7 cellular contexts compared by ENCODE assay signal in the genomic region with DNA sequence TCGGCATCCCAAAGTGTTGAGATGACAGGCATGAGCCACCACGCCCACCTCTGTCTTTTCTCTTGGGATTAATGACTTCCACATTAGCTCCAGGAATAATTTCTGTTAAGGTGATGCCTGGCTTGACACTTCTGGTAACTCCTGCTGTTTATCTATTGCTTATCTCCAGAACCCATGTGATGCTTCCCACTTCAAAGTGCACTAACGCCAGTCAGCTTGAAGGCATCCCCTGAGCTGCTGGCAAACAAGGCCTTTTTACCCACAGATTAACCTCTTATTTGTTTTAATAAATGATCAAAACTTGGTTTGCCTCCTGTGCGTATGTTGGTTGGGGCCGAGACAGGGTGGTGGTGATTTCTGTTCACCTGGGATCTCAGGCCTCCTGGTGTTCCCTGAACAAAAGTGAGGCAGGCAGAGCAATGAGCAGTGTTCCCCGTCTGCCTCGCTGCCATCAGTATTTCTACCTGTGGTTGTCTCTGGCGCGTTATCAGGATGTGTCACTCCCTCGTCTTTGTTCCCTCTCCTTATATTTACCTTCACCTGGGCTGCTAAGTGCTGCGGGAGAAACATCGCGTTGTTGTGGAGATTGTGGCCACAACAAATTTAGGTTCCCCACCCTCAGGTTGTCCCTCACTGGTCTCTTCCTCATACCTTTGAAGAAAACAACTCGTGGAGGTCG. TPM values are rescaled to one million over a fixed set of nuclear protein-coding genes. Genes with fewer than 3 reads are reported as not detected.
A peak's percentile ranks its signal among the peaks of the same experiment; 100 is the strongest.
DNase-seq lines count a peak whose midpoint lies in the region; ATAC-seq, FAIRE-seq and TF ChIP-seq lines count a peak whose summit lies in the region.
"Not testable (repeated sequence)": the region's sequence is repeated elsewhere in the genome, so short reads cannot be mapped to it uniquely, and the experiment has no call there.

No MANE protein-coding gene starts in this region.

- peaks cover 14 to 23% of the 10 kb centered on the region in 2 experiments; a peak in 4 of 5 replicates for H3K27me3 ChIP-seq in K562 (ENCODE audit: control insufficient read depth in 2 of 2, insufficient read depth in 2 of 2, low read length in 2 of 2)
- H3K27me3 ChIP-seq in foreskin keratinocyte; lower lobe of right lung (ENCODE audit: low read depth); prostate gland (replicated peaks; ENCODE audit: insufficient read depth): not testable (repeated sequence)

- TF ChIP-seq EP300 in K562 (IDR thresholded peaks at IDR 0.05; ENCODE audit: low read length): not testable (repeated sequence)

- H3K36me3 ChIP-seq in K562 (ENCODE audit: control insufficient read depth, insufficient read depth, low read length); lower lobe of right lung; prostate gland: not testable (repeated sequence)

- not testable (repeated sequence) for TF ChIP-seq CTCF in RWPE1 (conservative IDR thresholded peaks at IDR 0.05; ENCODE audit: low read depth); K562 (IDR thresholded peaks at IDR 0.05 in 2 of 3, conservative IDR thresholded peaks at IDR 0.05 in 1 of 3; ENCODE audit: insufficient read depth in 2 of 3, low read depth in 1 of 3, low read length in 3 of 3); foreskin keratinocyte (conservative IDR thresholded peaks at IDR 0.05); lower lobe of right lung (IDR thresholded peaks at IDR 0.05); prostate gland (IDR thresholded peaks at IDR 0.05)

- H3K4me3 ChIP-seq in K562, lower lobe of right lung, prostate gland: not testable (repeated sequence)

- H2AFZ ChIP-seq in K562 (ENCODE audit: low read depth, low read length): not testable (repeated sequence)

- not testable (repeated sequence) for H3K79me2 ChIP-seq in K562 (ENCODE audit: control insufficient read depth, insufficient read depth, low read length)

- peak; percentile 50 for DNase-seq in DMS153 treated with DMSO at 0.1 percent for 48 hours (lab: John Stamatoyannopoulos, UW; ENCODE audit: unreplicated experiment)
- DNase-seq in NCI-H2029 (lab: John Stamatoyannopoulos, UW): peak; percentile 7
- not testable (repeated sequence) for DNase-seq in RWPE1 (ENCODE audit: low spot score); K562 (ENCODE audit: extremely low read depth in 1 of 4, low spot score in 3 of 4); lower lobe of right lung
- peak; percentile 44 to 76 for DNase-seq in foreskin keratinocyte
- DNase-seq in prostate gland (ENCODE audit: low spot score): peak; percentile 33

- not testable (repeated sequence) for H3K4me1 ChIP-seq in K562 (replicated peaks in 1 of 2; ENCODE audit: control insufficient read depth in 2 of 2, insufficient read depth in 2 of 2, low read length in 2 of 2); foreskin keratinocyte; prostate gland (replicated peaks)
- H3K4me1 ChIP-seq in lower lobe of right lung: peaks cover 14% of the 10 kb centered on the region

- CTCF ChIA-PET in RWPE1 (lab: Yijun Ruan, JAX); K562 (lab: Yijun Ruan, JAX; ENCODE audit: low intra/inter-chr PET ratio): not testable (repeated sequence)

- not testable (repeated sequence) for FAIRE-seq in K562 (lab: Jason Lieb, UNC)

- peak overlapping the region; percentile 27; the same call in 1 of the 2 replicates for H3K27ac ChIP-seq in RWPE1
- H3K27ac ChIP-seq in K562 (ENCODE audit: extremely low read depth, low read depth, low read length); foreskin keratinocyte; prostate gland: not testable (repeated sequence)
- peak overlapping the region; percentile 11 for H3K27ac ChIP-seq in lower lobe of right lung

- not testable (repeated sequence) for H3K9me3 ChIP-seq in K562 (replicated peaks; ENCODE audit: control insufficient read depth, insufficient read depth, low read depth, low read length); lower lobe of right lung; prostate gland

- POLR2A ChIA-PET in RWPE1 (lab: Yijun Ruan, JAX; ENCODE audit: low non-redundant PET); K562 (lab: Yijun Ruan, JAX): not testable (repeated sequence)

- 8% methylated on average over 15 of the region's 15 CpGs for WGBS in K562 (ENCODE audit: insufficient coverage, low coverage, missing lambda C conversion rate)
- WGBS in prostate gland: 59% methylated on average over 15 of the region's 15 CpGs

- intact Hi-C loops in K562 (cut with micrococcal nuclease); lower lobe of right lung (cut with DNase I); prostate gland (cut with DNase I): not testable (repeated sequence)

- not testable (repeated sequence) for H4K20me1 ChIP-seq in K562 (replicated peaks; ENCODE audit: control insufficient read depth, insufficient read depth, low read length)

- not testable (repeated sequence) for TF ChIP-seq RAD21 in K562 (CRISPR knock-in tag; conservative IDR thresholded peaks at IDR 0.05 in 1 of 2, IDR thresholded peaks at IDR 0.05 in 1 of 2)

- not testable (repeated sequence) for BruUV-seq in K562 (replicated peaks; lab: Mats Ljungman, UMichigan)

- ATAC-seq in K562: peak; percentile 25; the same call in 2 of the 3 replicates
- peak; percentile 95 for ATAC-seq in foreskin keratinocyte
- ATAC-seq in lower lobe of right lung: peak; percentile 74 to 91

- not testable (repeated sequence) for TF ChIP-seq POLR2A in K562 (conservative IDR thresholded peaks at IDR 0.05)
- TF ChIP-seq POLR2A in prostate gland (IDR thresholded peaks at IDR 0.05): peak; percentile 31

- H3K9me1 ChIP-seq in K562 (ENCODE audit: control insufficient read depth, insufficient read depth, low read length): not testable (repeated sequence)

- not testable (repeated sequence) for H3K9ac ChIP-seq in K562 (ENCODE audit: insufficient read depth in 1 of 2, low read depth in 2 of 2, low read length in 2 of 2)

- in situ Hi-C loops in K562 (cut with MboI): not testable (repeated sequence)

- H3K4me2 ChIP-seq in K562 (ENCODE audit: insufficient read depth, low read length): not testable (repeated sequence)

RNA-seq across cellular contexts. Expression of a gene that starts 20.6 kb away (rescaled TPM):
- total RNA-seq in K562 (2011; cell fraction: chromatin; rRNA removed; ENCODE audit: low replicate concordance): not detected in 2 replicates
- total RNA-seq in K562 (2011; cell fraction: nucleolus; rRNA removed): not detected in 2 replicates
- not detected in 2 replicates for total RNA-seq in K562 (2011; cell fraction: nucleoplasm; rRNA removed)
- total RNA-seq in K562 (2014; rRNA removed) (not detected in 2 replicates), K562 (2014; rRNA removed; fragmentation: Illumina TruSeq; extraction: Trizol) (not detected in 2 replicates), K562 (2015; rRNA removed; fragmentation: Illumina TruSeq; extraction: Trizol) (not detected in 2 replicates), K562 (2021) (0.22 TPM in 1 of 2 replicates, not detected in the other), foreskin keratinocyte (9.5 and 13.1 TPM in 2 replicates), lower lobe of right lung (31.8 TPM), prostate gland (10 to 100 TPM; 45.7 to 48.6 TPM)
- polyA plus RNA-seq in K562 (2011; rRNA removed) (not detected in 2 replicates), K562 (2014; fragmentation: Illumina TruSeq; extraction: Trizol) (not detected in 2 replicates), K562 (2014; fragmentation: Nextera tagmentation; extraction: Ambion mirVana) (not detected), K562 (2014; rRNA removed) (not detected in 2 replicates), foreskin keratinocyte (11.2 and 14.4 TPM in 2 replicates)
- polyA plus RNA-seq in K562 (2011; cell fraction: cytosol; rRNA removed): not detected in 2 replicates
- not detected in 2 replicates for polyA plus RNA-seq in K562 (2011; cell fraction: nucleus; rRNA removed)
- polyA plus RNA-seq in K562 (2012): not detected in 2 replicates
- polyA minus RNA-seq in K562 (2011; rRNA and poly(A)+ RNA removed): not detected in 2 replicates
- 1.6 and 2.0 TPM in 2 replicates for polyA minus RNA-seq in K562 (2011; cell fraction: cytosol; rRNA and poly(A)+ RNA removed)
- polyA minus RNA-seq in K562 (2011; cell fraction: nucleus; rRNA and poly(A)+ RNA removed): not detected in 2 replicates

RNA-seq across cellular contexts. Expression of a gene that starts 40.3 kb away (rescaled TPM):
- 87.7 and 116 TPM in 2 replicates for total RNA-seq in K562 (2011; cell fraction: chromatin; rRNA removed; ENCODE audit: low replicate concordance)
- total RNA-seq in K562 (2011; cell fraction: nucleolus; rRNA removed): 77.1 and 89.9 TPM in 2 replicates
- total RNA-seq in K562 (2011; cell fraction: nucleoplasm; rRNA removed): 74.4 and 81.8 TPM in 2 replicates
- total RNA-seq in K562 (2014; rRNA removed): 26.7 and 34.9 TPM in 2 replicates
- total RNA-seq in K562 (2014; rRNA removed; fragmentation: Illumina TruSeq; extraction: Trizol): 23.3 and 26.1 TPM in 2 replicates
- total RNA-seq in K562 (2015; rRNA removed; fragmentation: Illumina TruSeq; extraction: Trizol): 26.2 and 28.5 TPM in 2 replicates
- 51.9 and 53.6 TPM in 2 replicates for total RNA-seq in K562 (2021)
- polyA plus RNA-seq in K562 (2011; rRNA removed): 10.6 and 15.0 TPM in 2 replicates
- 8.2 and 11.3 TPM in 2 replicates for polyA plus RNA-seq in K562 (2011; cell fraction: cytosol; rRNA removed)
- polyA plus RNA-seq in K562 (2011; cell fraction: nucleus; rRNA removed): 24.6 and 51.6 TPM in 2 replicates
- polyA plus RNA-seq in K562 (2012): 13.5 and 22.2 TPM in 2 replicates
- 21.5 and 23.0 TPM in 2 replicates for polyA plus RNA-seq in K562 (2014; fragmentation: Illumina TruSeq; extraction: Trizol)
- 1 to 10 TPM in 1 of 2 experiments, under 1 TPM in 1; 0.97 to 1.4 TPM for polyA plus RNA-seq in K562 (2014; fragmentation: Nextera tagmentation; extraction: Ambion mirVana)
- 15.8 and 17.4 TPM in 2 replicates for polyA plus RNA-seq in K562 (2014; rRNA removed)
- 38.5 and 45.9 TPM in 2 replicates for polyA minus RNA-seq in K562 (2011; rRNA and poly(A)+ RNA removed)
- 34.2 and 36.6 TPM in 2 replicates for polyA minus RNA-seq in K562 (2011; cell fraction: cytosol; rRNA and poly(A)+ RNA removed)
- polyA minus RNA-seq in K562 (2011; cell fraction: nucleus; rRNA and poly(A)+ RNA removed): 57.2 and 58.4 TPM in 2 replicates
- 27.0 and 27.1 TPM in 2 replicates for total RNA-seq in foreskin keratinocyte
- polyA plus RNA-seq in foreskin keratinocyte: 5.1 and 5.8 TPM in 2 replicates
- 10.3 TPM for total RNA-seq in lower lobe of right lung
- total RNA-seq in prostate gland: 10 to 100 TPM; 33.4 to 41.4 TPM

Comparison
In these comparisons a context has a peak if more than half of its experiments do, and no peak if none do; other contexts are left out.
1. ATAC-seq: peak in every context shown above with its lines; median percentile 95 in foreskin keratinocyte; 82 in lower lobe of right lung; 25 in K562.